Comparison of ENCODE assay signal across 8 cellular contexts in genomic region chr5:147576646-147577535, GRCh38.
DNase-seq lines count a peak whose midpoint lies in the region; ATAC-seq lines count a peak whose summit lies in the region.

No MANE protein-coding gene starts in this region.

- DNase-seq in NCI-H2029 (lab: John Stamatoyannopoulos, UW) (peak; percentile 11), NCI-H2029 treated with DMSO at 0.1 percent for 48 hours (lab: John Stamatoyannopoulos, UW) (no peak), M059J (ENCODE audit: low read depth) (peak; percentile 39), hepatic stellate cell (ENCODE audit: low spot score) (peak; percentile 27)
- DNase-seq in activated naive CD4-positive, alpha-beta T cell treated with anti-CD3 and anti-CD28 coated beads, Interleukin-2, amount 50 U/mL, for 16 hours, result peak; percentile 14
- DNase-seq in stimulated activated CD4-positive, alpha-beta T cell treated with anti-CD3 and anti-CD28 coated beads, Interleukin-15, amount 100 ng/mL, for 24 hours, result peak; percentile 50
- no peak for DNase-seq in activated effector memory CD4-positive, alpha-beta T cell treated with Interleukin-2 at 50 U/mL for 16 hours

- ATAC-seq in GM21619 (IDR thresholded peaks at IDR 0.05; ENCODE audit: unreplicated experiment), result peak; percentile 79

Comparison
In these comparisons a context has a peak if more than half of its experiments do, and no peak if none do; other contexts are left out.
1. DNase-seq: peak in NCI-H2029 (single experiment), M059J (single experiment), activated naive CD4-positive, alpha-beta T cell treated with anti-CD3 and anti-CD28 coated beads, Interleukin-2, amount 50 U/mL, for 16 hours (single experiment), hepatic stellate cell (single experiment) and stimulated activated CD4-positive, alpha-beta T cell treated with anti-CD3 and anti-CD28 coated beads, Interleukin-15, amount 100 ng/mL, for 24 hours (single experiment); none in NCI-H2029 treated with DMSO at 0.1 percent for 48 hours (single experiment) and activated effector memory CD4-positive, alpha-beta T cell treated with Interleukin-2 at 50 U/mL for 16 hours (single experiment).